In the genomic region with DNA sequence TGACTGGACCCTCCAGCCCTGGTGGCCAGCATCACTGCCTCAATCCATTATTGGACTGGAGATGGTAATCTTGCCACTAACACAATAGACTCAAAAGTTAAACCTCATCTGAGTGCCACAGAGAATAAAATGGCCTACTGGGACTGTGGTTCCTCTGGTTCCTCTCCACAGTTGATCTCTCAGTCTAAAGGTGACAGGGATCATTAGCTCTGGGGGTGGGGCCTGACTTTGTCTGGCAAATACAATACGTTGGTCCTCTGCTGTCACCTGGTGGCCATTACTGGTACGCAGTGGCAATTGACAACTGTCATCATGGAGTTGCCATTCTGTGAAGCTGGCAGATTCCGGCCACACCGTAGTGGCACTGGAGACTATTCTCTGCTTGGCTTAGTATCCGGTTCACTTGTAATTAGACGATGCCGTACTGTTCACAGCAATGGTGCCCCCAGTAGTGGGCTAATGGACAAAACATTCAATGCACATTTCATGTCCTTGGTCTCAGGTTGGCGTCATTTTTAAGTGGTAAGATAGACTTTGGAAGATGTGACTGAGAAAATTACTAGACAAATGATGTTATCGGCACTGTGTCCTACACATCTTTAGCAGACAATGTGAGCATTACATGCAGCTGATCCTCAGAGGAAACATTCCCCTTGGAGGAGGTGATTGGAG, we compare ENCODE assay signal across 8 cellular contexts. TPM values are rescaled to one million over a fixed set of nuclear protein-coding genes. Genes with fewer than 3 reads are reported as not detected.
A peak's percentile ranks its signal among the peaks of the same experiment; 100 is the strongest.
DNase-seq lines count a peak whose midpoint lies in the region; FAIRE-seq and TF ChIP-seq lines count a peak whose summit lies in the region.

No MANE protein-coding gene starts in this region.

- no peak overlapping the region for H2BK5ac ChIP-seq in H9 (ENCODE audit: insufficient read length, low read length)
- H2BK5ac ChIP-seq in trophoblast cell (ENCODE audit: low read depth, low read length, poor library complexity): no peak overlapping the region

- H4K12ac ChIP-seq in trophoblast cell (ENCODE audit: low read depth, low read length): no peak overlapping the region

- CTCF ChIA-PET in GM10248 (lab: Yijun Ruan, JAX): interaction anchor here (0.7 to 4.5 kb wide), 45 partner anchors 9 to 499 kb away, joined by 3 to 91 read pairs (median 5); no protein-coding TSS in a partner anchor

- H3K27me3 ChIP-seq in H9 (ENCODE audit: insufficient read depth, low read length) (no peaks in the 10 kb centered on the region), trophoblast cell (ENCODE audit: insufficient read depth, low read length) (no peaks in the 10 kb centered on the region)

- peak; percentile 86 for FAIRE-seq in urothelium cell line (lab: Jason Lieb, UNC)

- H4K91ac ChIP-seq in H9 (ENCODE audit: insufficient read length, low read depth, low read length) (no peak overlapping the region), trophoblast cell (ENCODE audit: low read depth, low read length) (no peak overlapping the region)

- 0 out of 5 replicates have a peak overlapping the region, but pooled peaks of 1 of the 2 experiments have one; percentile 21 for H3K4me3 Mint-ChIP-seq in H9

- H3T11ph ChIP-seq in H9 (ENCODE audit: low read length): no peak overlapping the region

- H3K4me1 ChIP-seq in H9 (ENCODE audit: insufficient read depth, low read length) (peaks cover 3% of the 10 kb centered on the region; the same call in 1 of the 2 replicates), trophoblast cell (ENCODE audit: control insufficient read depth in 1 of 2, insufficient read depth in 2 of 2, low read length in 2 of 2) (no peaks in the 10 kb centered on the region)

- H3K36me3 Mint-ChIP-seq in H9 (ENCODE audit: insufficient read depth in 1 of 3, low read depth in 3 of 3): peaks cover 3 to 13% (median 10%) of the 10 kb centered on the region in 3 experiments; a peak in 6 of 7 replicates

- H3K9ac ChIP-seq in H9 (ENCODE audit: extremely low read depth, insufficient read length, low read length): no peak overlapping the region
- no peak overlapping the region for H3K9ac ChIP-seq in trophoblast cell (ENCODE audit: low read length)

- no peaks in the 10 kb centered on the region for H4K20me1 ChIP-seq in H9 (ENCODE audit: control insufficient read depth, insufficient read depth, insufficient read length)

- H4K8ac ChIP-seq in H9 (replicated peaks; ENCODE audit: insufficient read length, low read depth, low read length): no peak overlapping the region
- no peak overlapping the region for H4K8ac ChIP-seq in trophoblast cell (ENCODE audit: low read depth, low read length)

- H3K27ac ChIP-seq in H9 (ENCODE audit: insufficient read length, low read depth, low read length) (no peak overlapping the region), trophoblast cell (ENCODE audit: low read depth, low read length) (no peak overlapping the region)

- H2BK12ac ChIP-seq in H9 (ENCODE audit: insufficient read length, low read depth, low read length) (no peak overlapping the region), trophoblast cell (ENCODE audit: low read length) (no peak overlapping the region)

- H3K4me1 Mint-ChIP-seq in H9: peaks cover 6 to 10% of the 10 kb centered on the region in 2 experiments

- no peaks in the 10 kb centered on the region for H3K79me2 ChIP-seq in H9 (ENCODE audit: insufficient read depth, low read length)
- no peaks in the 10 kb centered on the region for H3K79me2 ChIP-seq in trophoblast cell (ENCODE audit: control insufficient read depth, insufficient read depth, low read length, poor library complexity)

- no peak overlapping the region for H3K56ac ChIP-seq in H9 (ENCODE audit: insufficient read length, low read depth, low read length)

- TF ChIP-seq CTCF in GM10248 (IDR thresholded peaks at IDR 0.05; ENCODE audit: control extremely low read depth, extremely low read depth, low read depth, missing control alignments): peak; percentile 81
- TF ChIP-seq CTCF in H9 (conservative IDR thresholded peaks at IDR 0.05): peak; percentile 92
- peak; percentile 100 for TF ChIP-seq CTCF in LNCaP clone FGC (IDR thresholded peaks at IDR 0.05; ENCODE audit: control insufficient read depth, extremely low read depth, insufficient read depth)

- POLR2A ChIA-PET in GM10248 (lab: Yijun Ruan, JAX): interaction anchor here (0.6 kb wide), 1 partner anchor 281 kb away, joined by 3 read pairs; no protein-coding TSS in a partner anchor

- DNase-seq in GM10248 (ENCODE audit: extremely low spot score): peak; percentile 77
- peak; percentile 86 for DNase-seq in H9
- DNase-seq in LNCaP clone FGC (ENCODE audit: low read depth): peak; percentile 42
- peak; percentile 32 to 48 for DNase-seq in SHP77 (lab: John Stamatoyannopoulos, UW)
- DNase-seq in activated effector memory CD4-positive, alpha-beta T cell treated with Interleukin-2 at 50 U/mL for 16 hours: peak; percentile 44
- peak; percentile 87 for DNase-seq in germinal center (ENCODE audit: low spot score)
- peak; percentile 88 to 96 for DNase-seq in trophoblast cell
- peak; percentile 62 for DNase-seq in urothelium cell line (ENCODE audit: low spot score)

- no peaks in the 10 kb centered on the region for H3K36me3 ChIP-seq in trophoblast cell (ENCODE audit: control insufficient read depth in 1 of 2, insufficient read depth in 2 of 2, low read length in 2 of 2)

- peaks cover 17 to 28% of the 10 kb centered on the region in 2 experiments for H3K9me3 Mint-ChIP-seq in H9

- no peak overlapping the region for H3K4me3 ChIP-seq in LNCaP clone FGC (ENCODE audit: low read depth, low read length)
- H3K4me3 ChIP-seq in trophoblast cell (ENCODE audit: low read depth, low read length): no peak overlapping the region

- H3K4ac ChIP-seq in H9 (ENCODE audit: low read depth, low read length) (no peak overlapping the region), trophoblast cell (ENCODE audit: low read depth, low read length) (no peak overlapping the region)

- no CpG with 5 or more reads among the region's 9 CpGs for WGBS in H9 (ENCODE audit: extremely low coverage, insufficient read length, low lambda C conversion rate)
- WGBS in trophoblast cell (ENCODE audit: extremely low coverage, insufficient coverage, insufficient read length): no CpG with 5 or more reads among the region's 9 CpGs

- no peak overlapping the region for H3K27ac Mint-ChIP-seq in H9

- H3K9me3 ChIP-seq in H9 (ENCODE audit: control insufficient read depth, low read depth, low read length): no peaks in the 10 kb centered on the region
- peaks cover 7% of the 10 kb centered on the region for H3K9me3 ChIP-seq in trophoblast cell (ENCODE audit: insufficient read depth, low read depth, low read length)

- peaks cover 2% of the 10 kb centered on the region for H3K27me3 Mint-ChIP-seq in H9 (ENCODE audit: low read depth)

- H3K23me2 ChIP-seq in H9 (ENCODE audit: insufficient read length, low read depth, low read length, poor library complexity, severe bottlenecking): no peaks in the 10 kb centered on the region

- H2BK120ac ChIP-seq in H9 (ENCODE audit: low read depth, low read length, poor library complexity, severe bottlenecking) (no peak overlapping the region), trophoblast cell (ENCODE audit: insufficient read depth, low read length, poor library complexity) (no peak overlapping the region)

- H3K4me2 ChIP-seq in H9 (ENCODE audit: insufficient read depth, insufficient read length, low read length): no peak overlapping the region
- H3K4me2 ChIP-seq in trophoblast cell (ENCODE audit: low read length): no peak overlapping the region

- H2AK5ac ChIP-seq in H9 (ENCODE audit: insufficient read length, low read length): no peak overlapping the region
- no peak overlapping the region for H2AK5ac ChIP-seq in trophoblast cell (ENCODE audit: low read length)

- H3K79me1 ChIP-seq in H9 (ENCODE audit: insufficient read depth, low read depth, low read length, poor library complexity, severe bottlenecking) (no peaks in the 10 kb centered on the region), trophoblast cell (ENCODE audit: low read length) (no peaks in the 10 kb centered on the region)

- no peak overlapping the region for H4K5ac ChIP-seq in H9 (ENCODE audit: insufficient read length, low read depth, low read length)

- H2BK20ac ChIP-seq in H9 (ENCODE audit: low read depth, low read length, poor library complexity, severe bottlenecking): no peak overlapping the region

- H3K14ac ChIP-seq in H9 (ENCODE audit: insufficient read depth, low read length) (no peak overlapping the region), trophoblast cell (ENCODE audit: low read length) (no peak overlapping the region)

- H2AFZ ChIP-seq in H9 (ENCODE audit: low read length) (no peak overlapping the region), trophoblast cell (ENCODE audit: insufficient read depth, low read length, poor library complexity) (no peak overlapping the region)

- no peak overlapping the region for H3K23ac ChIP-seq in H9 (ENCODE audit: insufficient read length, low read depth, low read length)
- H3K23ac ChIP-seq in trophoblast cell (ENCODE audit: low read length): no peak overlapping the region

- H3K18ac ChIP-seq in H9 (ENCODE audit: insufficient read length, low read depth, low read length): no peak overlapping the region
- H3K18ac ChIP-seq in trophoblast cell (ENCODE audit: low read length): no peak overlapping the region

- no peak overlapping the region for H2BK15ac ChIP-seq in H9 (ENCODE audit: low read depth, low read length)

RNA-seq across cellular contexts. Expression of a gene that starts 6.7 kb away (rescaled TPM):
- total RNA-seq in H9 (2021): not detected in 2 replicates
- polyA plus RNA-seq in trophoblast cell (2013): 0.64 and 0.93 TPM in 2 replicates

RNA-seq across cellular contexts. Expression of a gene that starts 17.8 kb away (rescaled TPM):
- not detected in 2 replicates for total RNA-seq in H9 (2021)
- polyA plus RNA-seq in trophoblast cell (2013): 0.48 and 0.79 TPM in 2 replicates

Comparison
In these comparisons a context has a peak if more than half of its experiments do, and no peak if none do; other contexts are left out.
1. DNase-seq: peak in every context shown above with its lines; median percentile 92 in trophoblast cell; 87 in germinal center; 86 in H9; 77 in GM10248; 62 in urothelium cell line; 44 in activated effector memory CD4-positive, alpha-beta T cell treated with Interleukin-2 at 50 U/mL for 16 hours; 42 in LNCaP clone FGC; 40 in SHP77.